ENCODE assay signal across 10 cellular contexts in the genomic region with DNA sequence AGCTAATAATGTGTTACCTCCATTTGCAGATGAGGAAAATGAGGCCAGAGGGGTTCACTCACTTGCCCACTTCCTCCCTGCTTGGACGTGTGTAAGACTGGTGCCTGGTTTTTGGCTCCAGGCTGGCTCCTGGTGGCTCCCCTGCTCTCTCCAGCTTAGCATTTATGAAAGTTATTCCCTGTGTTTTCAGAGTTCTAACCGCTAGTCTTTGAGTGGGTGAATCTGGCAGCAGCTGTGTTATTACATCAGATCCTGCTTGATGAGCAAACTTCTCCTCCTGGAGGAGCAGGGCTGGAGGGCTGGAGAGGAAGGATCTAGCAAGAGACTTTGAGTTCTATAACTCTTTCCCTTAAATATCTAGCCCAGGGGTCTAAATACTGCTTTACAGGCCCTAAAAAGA.
DNase-seq lines count a peak whose midpoint lies in the region; ATAC-seq, FAIRE-seq and TF ChIP-seq lines count a peak whose summit lies in the region.
"Had no signal": no experiment of that assay in that cellular context is flagged by ENCODE, and none has a peak within 500 bp of the region (broad histone marks: within the 10 kb centered on the region; RNA-seq: fewer than 3 reads in every experiment).

No MANE protein-coding gene starts in this region.

- no peaks in the 10 kb centered on the region for H3K36me3 Mint-ChIP-seq in activated naive CD8-positive, alpha-beta T cell treated with anti-CD3 and anti-CD28 coated beads for 36 hours
- H3K36me3 Mint-ChIP-seq: naive thymus-derived CD8-positive, alpha-beta T cell had no signal

- FAIRE-seq in H54 (lab: Jason Lieb, UNC): no peak

- no peak overlapping the region for H3K27ac Mint-ChIP-seq in activated naive CD8-positive, alpha-beta T cell treated with anti-CD3 and anti-CD28 coated beads for 36 hours
- H3K27ac Mint-ChIP-seq: naive thymus-derived CD8-positive, alpha-beta T cell had no signal

- H3K27me3 ChIP-seq in heart left ventricle: no peaks in the 10 kb centered on the region

- peak; percentile 21 to 87 (median 76) for ATAC-seq in heart left ventricle
- ATAC-seq: naive thymus-derived CD8-positive, alpha-beta T cell had no signal

- peaks cover 0 to 5% (median 0%) of the 10 kb centered on the region in 9 donors for H3K36me3 ChIP-seq in heart left ventricle

- no peaks in the 10 kb centered on the region for H3K27me3 Mint-ChIP-seq in activated naive CD8-positive, alpha-beta T cell treated with anti-CD3 and anti-CD28 coated beads for 36 hours

- TF ChIP-seq POLR2A in heart left ventricle (IDR thresholded peaks at IDR 0.05): no peak
- TF ChIP-seq POLR2A in H54 (IDR thresholded peaks at IDR 0.05; ENCODE audit: low read depth, low read length): no peak

- H3K27ac ChIP-seq in angular gyrus (ENCODE audit: low read depth, low read length) (peak overlapping the region; percentile 15), heart left ventricle (peak overlapping the region in 11 of 12 donors; percentile 30 to 72 (median 45))

- peak in 5 of 12 donors; percentile 6 to 38 (median 24) for TF ChIP-seq CTCF in heart left ventricle (IDR thresholded peaks at IDR 0.05)

- peaks cover 4 to 93% (median 57%) of the 10 kb centered on the region in 12 donors for H3K4me1 ChIP-seq in heart left ventricle

- no peaks in the 10 kb centered on the region for H3K9me3 Mint-ChIP-seq in activated naive CD8-positive, alpha-beta T cell treated with anti-CD3 and anti-CD28 coated beads for 36 hours
- H3K9me3 Mint-ChIP-seq: naive thymus-derived CD8-positive, alpha-beta T cell had no signal

- DNase-seq in DMS53 (lab: John Stamatoyannopoulos, UW): peak; percentile 60
- DNase-seq in heart left ventricle: peak in 4 of 5 donors; percentile 56 to 77 (median 68)
- peak; percentile 86 for DNase-seq in skeletal muscle cell (ENCODE audit: low read depth)
- DNase-seq in T1000 (lab: John Stamatoyannopoulos, UW): no peak
- no peak for DNase-seq in activated naive CD8-positive, alpha-beta T cell treated with anti-CD3 and anti-CD28 coated beads for 36 hours
- DNase-seq in activated CD4-positive, alpha-beta T cell treated with anti-CD3 and anti-CD28 coated beads, Interleukin-2, amount 50 U/mL, for 48 hours: no peak
- no peak for DNase-seq in H54 (ENCODE audit: insufficient read length, low spot score)
- DNase-seq: activated CD4-positive, alpha-beta T cell treated with anti-CD3 and anti-CD28 coated beads, Interleukin-2, amount 50 U/mL, for 1 hour; naive thymus-derived CD8-positive, alpha-beta T cell had no signal

- intact Hi-C loops in heart left ventricle (cut with DNase I): loop anchor here in 1 of 10 donors (10.0 kb wide), 2 partner anchors 71 to 141 kb away; no protein-coding TSS in a partner anchor

- H3K4me3 Mint-ChIP-seq in activated naive CD8-positive, alpha-beta T cell treated with anti-CD3 and anti-CD28 coated beads for 36 hours: no peak overlapping the region
- H3K4me3 Mint-ChIP-seq: naive thymus-derived CD8-positive, alpha-beta T cell had no signal

- no peaks in the 10 kb centered on the region for H3K9me3 ChIP-seq in heart left ventricle

- 7 to 33% (median 16%) methylated on average over 2 of the region's 2 CpGs for WGBS in heart left ventricle, 4 donors

- no peak overlapping the region for H3K4me3 ChIP-seq in heart left ventricle
- no peak overlapping the region for H3K4me3 ChIP-seq in skeletal muscle cell (ENCODE audit: low read depth, low read length)

- H3K4me1 Mint-ChIP-seq in activated naive CD8-positive, alpha-beta T cell treated with anti-CD3 and anti-CD28 coated beads for 36 hours: peaks cover 7% of the 10 kb centered on the region

Comparison
In these comparisons a context has a peak if more than half of its experiments do, and no peak if none do; other contexts are left out.
1. DNase-seq: peak in DMS53 (single experiment), heart left ventricle (4 of 5) and skeletal muscle cell (single experiment); none in T1000 (single experiment), activated naive CD8-positive, alpha-beta T cell treated with anti-CD3 and anti-CD28 coated beads for 36 hours (single experiment), activated CD4-positive, alpha-beta T cell treated with anti-CD3 and anti-CD28 coated beads, Interleukin-2, amount 50 U/mL, for 48 hours (0 of 2) and H54 (single experiment).